Comparison of ENCODE assay signal across 7 cellular contexts in genomic region chr5:134635366-134635765, GRCh38. TPM values are rescaled to one million over a fixed set of nuclear protein-coding genes. Genes with fewer than 3 reads are reported as not detected.
A peak's percentile ranks its signal among the peaks of the same experiment; 100 is the strongest.
DNase-seq lines count a peak whose midpoint lies in the region; TF ChIP-seq lines count a peak whose summit lies in the region.
"Not testable (repeated sequence)": the region's sequence is repeated elsewhere in the genome, so short reads cannot be mapped to it uniquely, and the experiment has no call there.

No MANE protein-coding gene starts in this region.

- H3K4me1 ChIP-seq in Karpas-422 (ENCODE audit: low read length) (peaks cover 12% of the 10 kb centered on the region), spleen (peaks cover 11 to 30% (median 25%) of the 10 kb centered on the region in 6 donors)

- H3K9me3 Mint-ChIP-seq in activated T-helper 1 cell treated with anti-CD3 and anti-CD28 coated beads, Interleukin-12 subunit alpha, Interleukin-12 subunit beta, Interleukin-2, Interleukin-4 antibody, amounts not matched to agents 30 ng/mL and 10 ng/mL and 1 ng/mL, durations not matched to agents 14 hours and 24 hours and 36 hours; activated naive CD4-positive, alpha-beta T cell treated with anti-CD3 and anti-CD28 coated beads, Interleukin-2, amount 50 U/mL, for 24 hours; brain; nephron: not testable (repeated sequence)

- TF ChIP-seq CTCF in brain (conservative IDR thresholded peaks at IDR 0.05); nephron (IDR thresholded peaks at IDR 0.05; ENCODE audit: unreplicated experiment in 3 of 3); spleen (IDR thresholded peaks at IDR 0.05 in 8 of 11, conservative IDR thresholded peaks at IDR 0.05 in 3 of 11): not testable (repeated sequence)

- H3K27ac Mint-ChIP-seq in activated T-helper 1 cell treated with anti-CD3 and anti-CD28 coated beads, Interleukin-12 subunit alpha, Interleukin-12 subunit beta, Interleukin-2, Interleukin-4 antibody, amounts not matched to agents 30 ng/mL and 10 ng/mL and 1 ng/mL, durations not matched to agents 14 hours and 24 hours and 36 hours: peak overlapping the region; percentile 56
- H3K27ac Mint-ChIP-seq in activated naive CD4-positive, alpha-beta T cell treated with anti-CD3 and anti-CD28 coated beads, Interleukin-2, amount 50 U/mL, for 24 hours: peak overlapping the region; percentile 75
- peak overlapping the region in 2 of 5 experiments; percentile 5 to 6 for H3K27ac Mint-ChIP-seq in brain
- not testable (repeated sequence) for H3K27ac Mint-ChIP-seq in nephron

- not testable (repeated sequence) for H3K27ac ChIP-seq in Karpas-422 (ENCODE audit: low read length); spleen

- 88 to 100% (median 93%) methylated on average over 1 of the region's 1 CpG for WGBS in spleen, 5 donors

- H3K9me2 ChIP-seq in Karpas-422 (replicated peaks; ENCODE audit: insufficient read depth, low read length): not testable (repeated sequence)

- H3K36me3 ChIP-seq in Karpas-422 (ENCODE audit: insufficient read depth, low read length); spleen: not testable (repeated sequence)

- peaks cover 20% of the 10 kb centered on the region for H3K79me2 ChIP-seq in Karpas-422 (ENCODE audit: low read length)

- not testable (repeated sequence) for TF ChIP-seq POLR2A in spleen (IDR thresholded peaks at IDR 0.05)

- H3K27me3 ChIP-seq in Karpas-422 (ENCODE audit: low read length); spleen (replicated peaks in 1 of 7): not testable (repeated sequence)

- peak overlapping the region; percentile 3 for H3K4me3 Mint-ChIP-seq in activated T-helper 1 cell treated with anti-CD3 and anti-CD28 coated beads, Interleukin-12 subunit alpha, Interleukin-12 subunit beta, Interleukin-2, Interleukin-4 antibody, amounts not matched to agents 30 ng/mL and 10 ng/mL and 1 ng/mL, durations not matched to agents 14 hours and 24 hours and 36 hours
- not testable (repeated sequence) for H3K4me3 Mint-ChIP-seq in activated naive CD4-positive, alpha-beta T cell treated with anti-CD3 and anti-CD28 coated beads, Interleukin-2, amount 50 U/mL, for 24 hours
- peak overlapping the region in 4 of 5 experiments; percentile 2 to 46 (median 41) for H3K4me3 Mint-ChIP-seq in brain
- peak overlapping the region; percentile 33 to 61 (median 50) for H3K4me3 Mint-ChIP-seq in nephron

- intact Hi-C loops in activated T-helper 1 cell treated with anti-CD3 and anti-CD28 coated beads, Interleukin-12 subunit alpha, Interleukin-12 subunit beta, Interleukin-2, Interleukin-4 antibody, amounts not matched to agents 30 ng/mL and 10 ng/mL and 1 ng/mL, durations not matched to agents 14 hours and 24 hours and 36 hours (cut with micrococcal nuclease): loop anchor here (10.0 kb wide), 1 partner anchor 631 kb away; the partner anchor contains the start of gene VDAC1
- intact Hi-C loops in spleen (cut with DNase I; ENCODE audit: low total_unique reads): not testable (repeated sequence)

- not testable (repeated sequence) for DNase-seq in Karpas-422; activated T-helper 1 cell treated with anti-CD3 and anti-CD28 coated beads, Interleukin-12 subunit alpha, Interleukin-12 subunit beta, Interleukin-2, Interleukin-4 antibody, amounts not matched to agents 30 ng/mL and 10 ng/mL and 1 ng/mL, durations not matched to agents 14 hours and 24 hours and 36 hours (ENCODE audit: low spot score)
- DNase-seq in activated CD4-positive, alpha-beta T cell treated with anti-CD3 and anti-CD28 coated beads for 48 hours: peak; percentile 31
- peak; percentile 2 for DNase-seq in spleen

- H3K27me3 Mint-ChIP-seq in activated T-helper 1 cell treated with anti-CD3 and anti-CD28 coated beads, Interleukin-12 subunit alpha, Interleukin-12 subunit beta, Interleukin-2, Interleukin-4 antibody, amounts not matched to agents 30 ng/mL and 10 ng/mL and 1 ng/mL, durations not matched to agents 14 hours and 24 hours and 36 hours (ENCODE audit: insufficient read depth); activated naive CD4-positive, alpha-beta T cell treated with anti-CD3 and anti-CD28 coated beads, Interleukin-2, amount 50 U/mL, for 24 hours; brain; nephron (ENCODE audit: low read depth): not testable (repeated sequence)

- H3K4me3 ChIP-seq in Karpas-422 (ENCODE audit: low read length); spleen: not testable (repeated sequence)

- H3K9me3 ChIP-seq in Karpas-422 (ENCODE audit: low read length); spleen: not testable (repeated sequence)

- H2AFZ ChIP-seq in Karpas-422 (ENCODE audit: low read length): peak overlapping the region; percentile 52

- peaks cover 15% of the 10 kb centered on the region for H3K4me1 Mint-ChIP-seq in activated T-helper 1 cell treated with anti-CD3 and anti-CD28 coated beads, Interleukin-12 subunit alpha, Interleukin-12 subunit beta, Interleukin-2, Interleukin-4 antibody, amounts not matched to agents 30 ng/mL and 10 ng/mL and 1 ng/mL, durations not matched to agents 14 hours and 24 hours and 36 hours (ENCODE audit: low read depth)
- peaks cover 15% of the 10 kb centered on the region for H3K4me1 Mint-ChIP-seq in activated naive CD4-positive, alpha-beta T cell treated with anti-CD3 and anti-CD28 coated beads, Interleukin-2, amount 50 U/mL, for 24 hours
- H3K4me1 Mint-ChIP-seq in brain: peaks cover 11% of the 10 kb centered on the region
- not testable (repeated sequence) for H3K4me1 Mint-ChIP-seq in nephron

- H3K9ac ChIP-seq in Karpas-422 (ENCODE audit: low read length): not testable (repeated sequence)

- H3K4me2 ChIP-seq in Karpas-422 (ENCODE audit: low read depth, low read length, poor library complexity, severe bottlenecking): not testable (repeated sequence)

- not testable (repeated sequence) for H3K36me3 Mint-ChIP-seq in activated T-helper 1 cell treated with anti-CD3 and anti-CD28 coated beads, Interleukin-12 subunit alpha, Interleukin-12 subunit beta, Interleukin-2, Interleukin-4 antibody, amounts not matched to agents 30 ng/mL and 10 ng/mL and 1 ng/mL, durations not matched to agents 14 hours and 24 hours and 36 hours (ENCODE audit: low read depth); activated naive CD4-positive, alpha-beta T cell treated with anti-CD3 and anti-CD28 coated beads, Interleukin-2, amount 50 U/mL, for 24 hours; brain; nephron (ENCODE audit: low read depth)

- not testable (repeated sequence) for H4K20me1 ChIP-seq in Karpas-422 (ENCODE audit: insufficient read depth, low read depth, low read length)

RNA-seq across cellular contexts. Expression of gene SAR1B, which starts 2.7 kb away (rescaled TPM):
- 41.2 and 49.1 TPM in 2 replicates for total RNA-seq in Karpas-422 (2014; rRNA removed; shearing (Covaris generic); ENCODE audit: low replicate concordance)
- total RNA-seq in activated T-helper 1 cell treated with anti-CD3 and anti-CD28 coated beads, Interleukin-12 subunit alpha, Interleukin-12 subunit beta, Interleukin-2, Interleukin-4 antibody, amounts not matched to agents 30 ng/mL and 10 ng/mL and 1 ng/mL, durations not matched to agents 14 hours and 24 hours and 36 hours: 49.1 and 49.8 TPM in 2 replicates
- polyA plus RNA-seq in brain (ENCODE audit: insufficient read depth, low read depth, low replicate concordance) (15.4 TPM), spleen (10 to 100 TPM in 2 of 3 donors, 1 to 10 TPM in 1; 7.8 to 14.5 (median 11.5) TPM)
- 10 to 100 TPM; 40.2 to 68.6 (median 52.0) TPM for total RNA-seq in spleen

RNA-seq across cellular contexts. Expression of gene SEC24A, which starts 13.2 kb away (rescaled TPM):
- 5.2 and 25.8 TPM in 2 replicates for total RNA-seq in Karpas-422 (2014; rRNA removed; shearing (Covaris generic); ENCODE audit: low replicate concordance)
- total RNA-seq in activated T-helper 1 cell treated with anti-CD3 and anti-CD28 coated beads, Interleukin-12 subunit alpha, Interleukin-12 subunit beta, Interleukin-2, Interleukin-4 antibody, amounts not matched to agents 30 ng/mL and 10 ng/mL and 1 ng/mL, durations not matched to agents 14 hours and 24 hours and 36 hours: 26.5 and 27.2 TPM in 2 replicates
- 4.0 TPM for polyA plus RNA-seq in brain (ENCODE audit: insufficient read depth, low read depth, low replicate concordance)
- total RNA-seq in spleen: 10 to 100 TPM; 20.7 to 36.3 (median 26.2) TPM
- 1 to 10 TPM; 2.3 to 4.3 (median 2.9) TPM for polyA plus RNA-seq in spleen
